ENCODE assay signal across 8 cellular contexts in the genomic region with DNA sequence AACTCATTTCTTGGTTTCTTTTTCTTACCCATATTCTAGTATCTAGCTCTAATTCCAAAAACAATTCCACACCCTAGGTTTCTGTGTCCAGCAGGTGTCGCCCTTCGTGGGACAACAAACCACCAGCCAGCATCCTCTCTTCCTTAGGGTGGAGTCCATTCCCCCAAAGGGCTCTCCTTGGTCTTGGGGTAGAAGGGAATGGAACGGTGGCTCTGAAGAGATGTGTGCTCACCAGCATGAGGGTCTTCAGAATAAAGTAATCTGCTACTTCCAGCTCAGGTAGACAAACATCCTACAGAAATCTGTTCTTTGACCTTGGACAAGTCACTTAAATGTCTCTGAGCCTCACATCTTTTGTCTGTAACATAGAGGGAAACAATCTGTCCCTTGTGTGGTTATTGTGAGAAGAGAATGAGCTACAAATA. TPM values are rescaled to one million over a fixed set of nuclear protein-coding genes. Genes with fewer than 3 reads are reported as not detected.
DNase-seq lines count a peak whose midpoint lies in the region; ATAC-seq and TF ChIP-seq lines count a peak whose summit lies in the region.

No MANE protein-coding gene starts in this region.

- ATAC-seq in lower lobe of right lung (peak; percentile 76 to 87), GM21367 (IDR thresholded peaks at IDR 0.05; ENCODE audit: unreplicated experiment) (no peak)

- no TSS peak for BruUV-seq in A673 (replicated peaks; lab: Mats Ljungman, UMichigan)

- H3K36me3 ChIP-seq in A673 (ENCODE audit: insufficient read depth, low read length, poor library complexity, severe bottlenecking) (no peaks in the 10 kb centered on the region), lower lobe of right lung (peaks cover 21% of the 10 kb centered on the region)

- H3K27me3 ChIP-seq in A673 (replicated peaks; ENCODE audit: insufficient read depth, low read depth, low read length, poor library complexity) (peaks cover 25% of the 10 kb centered on the region), lower lobe of right lung (ENCODE audit: low read depth) (no peaks in the 10 kb centered on the region)

- TF ChIP-seq CTCF in A673 (conservative IDR thresholded peaks at IDR 0.05; ENCODE audit: low read depth, low read length): peak; percentile 88
- peak; percentile 79 for TF ChIP-seq CTCF in GM13977 (IDR thresholded peaks at IDR 0.05; ENCODE audit: extremely low read depth, insufficient read depth, missing control alignments)
- TF ChIP-seq CTCF in lower lobe of right lung (IDR thresholded peaks at IDR 0.05): peak; percentile 85

- DNase-seq in A673 (ENCODE audit: low spot score) (peak; percentile 82), GM13977 (ENCODE audit: low spot score) (no peak), NCI-H526 treated with DMSO at 0.1 percent for 48 hours (lab: John Stamatoyannopoulos, UW) (peak; percentile 46), dermis microvascular lymphatic vessel endothelial cell (ENCODE audit: low read depth in 2 of 2) (peak; percentile 41 to 73), lower lobe of right lung (peak; percentile 80)
- peak; percentile 76 to 82 for DNase-seq in activated CD4-positive, alpha-beta T cell treated with anti-CD3 and anti-CD28 coated beads, Interleukin-2, amount 50 U/mL, for 4 hours
- DNase-seq in stimulated activated CD8-positive, alpha-beta memory T cell treated with anti-CD3 and anti-CD28 coated beads, Interleukin-12 subunit alpha, Interleukin-12 subunit beta, amount 100 ng/mL, for 4 hours (ENCODE audit: low read depth): peak; percentile 51

- H3K4me1 ChIP-seq in A673 (ENCODE audit: insufficient read depth, low read length, poor library complexity, severe bottlenecking): no peaks in the 10 kb centered on the region
- no peaks in the 10 kb centered on the region for H3K4me1 ChIP-seq in lower lobe of right lung

- intact Hi-C loops in A673 (cut with micrococcal nuclease; ENCODE audit: unreplicated experiment) (loop anchor here (1.0 kb wide), 1 partner anchor 51 kb away; no protein-coding TSS in a partner anchor), lower lobe of right lung (cut with DNase I) (loop anchor here (10.0 kb wide), 1 partner anchor 51 kb away; no protein-coding TSS in a partner anchor)

- H3K4me3 ChIP-seq in A673 (ENCODE audit: low read depth, low read length, poor library complexity, severe bottlenecking): no peak overlapping the region
- H3K4me3 ChIP-seq in lower lobe of right lung: no peak overlapping the region

- no peak overlapping the region for H3K27ac ChIP-seq in A673 (ENCODE audit: low read depth, low read length, poor library complexity, severe bottlenecking)
- H3K27ac ChIP-seq in lower lobe of right lung: peak overlapping the region; percentile 9

- in situ Hi-C loops in GM13977 (cut with MboI; ENCODE audit: low pct_unique_long_range_greater_than_20kb, low sequenced_read_pairs, unreplicated experiment): no loop called here

- POLR2A ChIA-PET in A673 (lab: Charles Lee; ENCODE audit: low non-redundant PET): interaction anchor here (1.0 kb wide), 1 partner anchor 50 kb away, joined by 3 read pairs; no protein-coding TSS in a partner anchor

- H3K9me3 ChIP-seq in A673 (ENCODE audit: low read depth, low read length, poor library complexity, severe bottlenecking) (no peaks in the 10 kb centered on the region), lower lobe of right lung (no peaks in the 10 kb centered on the region)

- CTCF ChIA-PET in A673 (lab: Charles Lee): interaction anchor here (0.6 to 3.6 kb wide), 11 partner anchors 9 to 240 kb away, joined by 3 to 61 read pairs (median 4); partner anchors contain the start of genes BRD2 and HLA-DMA

RNA-seq across cellular contexts. Expression of gene HLA-DMB, which starts 7.2 kb away (rescaled TPM):
- total RNA-seq in A673 (2021) (0.34 and 0.46 TPM in 2 replicates), dermis microvascular lymphatic vessel endothelial cell (0.25 and 0.51 TPM in 2 replicates), lower lobe of right lung (208 TPM)

RNA-seq across cellular contexts. Expression of gene HLA-DMA, which starts 19.2 kb away (rescaled TPM):
- total RNA-seq in A673 (2021) (1.4 and 1.9 TPM in 2 replicates), dermis microvascular lymphatic vessel endothelial cell (0.63 and 1.2 TPM in 2 replicates), lower lobe of right lung (283 TPM)

RNA-seq across cellular contexts. Expression of gene BRD2, which starts 34.7 kb away (rescaled TPM):
- 276 and 335 TPM in 2 replicates for total RNA-seq in A673 (2021)
- 39.4 and 51.0 TPM in 2 replicates for total RNA-seq in dermis microvascular lymphatic vessel endothelial cell
- 173 TPM for total RNA-seq in lower lobe of right lung

Comparison
In these comparisons a context has a peak if more than half of its experiments do, and no peak if none do; other contexts are left out.
1. RNA of gene HLA-DMB, which starts 7.2 kb away (total RNA-seq): 208 TPM in lower lobe of right lung (single experiment); 0.25 to 0.51 TPM in dermis microvascular lymphatic vessel endothelial cell and 0.34 to 0.46 TPM in A673; every median in the first group is over 100 times any median in the second.
2. RNA of gene HLA-DMA, which starts 19.2 kb away (total RNA-seq): 283 TPM in lower lobe of right lung (single experiment); 1.4 to 1.9 TPM in A673 and 0.63 to 1.2 TPM in dermis microvascular lymphatic vessel endothelial cell; every median in the first group is over 10 times any median in the second.
3. Peak in every context shown above with its lines, with median percentiles within 50 percentile points of each other: CTCF ChIP-seq.